ENCODE assay signal across 7 cellular contexts in genomic region chr14:19096876-19097275, GRCh38.
DNase-seq lines count a peak whose midpoint lies in the region; ATAC-seq and TF ChIP-seq lines count a peak whose summit lies in the region.
"Not testable (repeated sequence)": the region's sequence is repeated elsewhere in the genome, so short reads cannot be mapped to it uniquely, and the experiment has no call there.

No MANE protein-coding gene starts in this region.

- TF ChIP-seq CTCF in DND-41 (IDR thresholded peaks at IDR 0.05; ENCODE audit: borderline replicate concordance, extremely low read depth, low read length, poor library complexity, severe bottlenecking) = peak; percentile 24
- not testable (repeated sequence) for TF ChIP-seq CTCF in Panc1 (IDR thresholded peaks at IDR 0.05)

- ATAC-seq in DND-41 (ENCODE audit: insufficient read depth, low read depth) (peak; percentile 7; the same call in 1 of the 3 replicates), Panc1 (peak; percentile 28; the same call in 1 of the 2 replicates), sciatic nerve (peak; percentile 4)

- DNase-seq in DND-41; Panc1 (ENCODE audit: low read depth, low spot score); sciatic nerve (ENCODE audit: low spot score): not testable (repeated sequence)
- peak; percentile 10 for DNase-seq in activated naive CD4-positive, alpha-beta T cell treated with anti-CD3 and anti-CD28 coated beads, Interleukin-2, amount 50 U/mL, for 16 hours
- DNase-seq in fibroblast of gingiva (ENCODE audit: low read depth) (peak; percentile 1), islet precursor cell (peak; percentile 37), lung microvascular endothelial cell (ENCODE audit: low read depth in 2 of 2) (peak; percentile 10)

- not testable (repeated sequence) for H3K9me3 ChIP-seq in DND-41 (ENCODE audit: insufficient read depth, low read length, severe bottlenecking); Panc1 (ENCODE audit: control insufficient read depth, insufficient read depth, low read depth, low read length)

- H3K79me2 ChIP-seq in DND-41 (ENCODE audit: insufficient read depth, low read length) = not testable (repeated sequence)

- peak overlapping the region; percentile 67; the same call in 1 of the 2 replicates for H3K27ac ChIP-seq in DND-41 (ENCODE audit: low read length)
- H3K27ac ChIP-seq in Panc1 (ENCODE audit: low read length) = not testable (repeated sequence)

- not testable (repeated sequence) for H3K36me3 ChIP-seq in DND-41 (ENCODE audit: insufficient read depth, low read length); Panc1 (ENCODE audit: control insufficient read depth, insufficient read depth, low read length)

- H3K4me2 ChIP-seq in DND-41 (ENCODE audit: insufficient read depth, low read length) = not testable (repeated sequence)

- not testable (repeated sequence) for H3K27me3 ChIP-seq in DND-41 (ENCODE audit: insufficient read depth, low read length, poor library complexity); Panc1 (ENCODE audit: control insufficient read depth, insufficient read depth, low read length)

- intact Hi-C loops in Panc1 (cut with micrococcal nuclease; ENCODE audit: unreplicated experiment); sciatic nerve (cut with DNase I): not testable (repeated sequence)

- H3K4me3 ChIP-seq in DND-41 (ENCODE audit: low read depth in 1 of 2, low read length in 2 of 2); Panc1 (ENCODE audit: low read depth in 2 of 2, low read length in 2 of 2): not testable (repeated sequence)

- CTCF ChIA-PET in Panc1 (lab: Charles Lee) = not testable (repeated sequence)

- H4K20me1 ChIP-seq in DND-41 (ENCODE audit: insufficient read depth, low read length) = not testable (repeated sequence)

- POLR2A ChIA-PET in Panc1 (lab: Charles Lee) = not testable (repeated sequence)

- TSS peak; percentile 94 for BruUV-seq in Panc1 (replicated peaks; lab: Mats Ljungman, UMichigan)

- not testable (repeated sequence) for H3K9ac ChIP-seq in DND-41 (ENCODE audit: low read depth, low read length)

- H2AFZ ChIP-seq in DND-41 (ENCODE audit: low read depth, low read length) = peak overlapping the region; percentile 30; the same call in 1 of the 2 replicates

- H3K4me1 ChIP-seq in DND-41 (ENCODE audit: insufficient read depth, low read length); Panc1 (ENCODE audit: control insufficient read depth, insufficient read depth, low read length): not testable (repeated sequence)

- in situ Hi-C loops in Panc1 (cut with HindIII; ENCODE audit: low pct_unique_long_range_greater_than_20kb, low sequenced_read_pairs) = not testable (repeated sequence)
